1 cellular context compared by ENCODE assay signal in the genomic region with DNA sequence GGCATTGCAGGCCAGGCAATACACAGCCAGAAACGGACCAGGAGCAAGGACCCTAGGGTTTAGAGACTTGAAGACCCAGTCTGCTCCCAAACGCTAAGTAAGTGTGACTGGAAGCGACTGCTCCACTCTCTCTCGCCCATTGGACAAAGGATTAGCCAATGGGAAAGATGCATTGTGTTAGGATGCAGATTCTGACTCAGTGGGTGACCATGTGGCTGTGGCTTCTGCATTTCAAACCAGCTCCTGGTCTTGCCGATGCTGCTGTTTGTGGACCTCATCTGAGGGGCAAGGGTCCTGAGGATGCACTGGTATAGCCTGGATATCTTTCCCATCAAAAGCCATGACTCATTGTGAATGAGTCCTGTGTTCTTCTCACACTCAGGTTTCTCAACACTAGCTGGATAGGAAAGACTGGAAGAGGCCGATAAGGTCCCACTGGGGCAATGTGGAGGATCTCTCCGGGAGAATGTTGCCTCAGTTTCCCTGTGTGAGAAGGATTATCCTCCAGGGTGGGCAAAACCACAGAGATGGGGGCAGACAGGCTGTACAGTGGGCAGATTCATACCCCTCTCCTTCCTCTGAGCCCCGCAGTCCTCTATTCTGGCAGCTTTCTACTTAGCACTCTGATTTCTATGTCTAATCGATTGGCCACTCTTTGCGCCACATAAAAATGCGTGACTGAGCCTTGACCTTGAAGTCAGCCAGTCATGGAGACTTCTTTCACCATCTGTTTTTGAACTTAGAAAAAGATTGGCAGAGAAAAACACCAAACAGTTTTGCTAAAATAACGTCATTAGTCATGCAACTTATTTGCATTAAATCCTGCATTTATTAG.
TF ChIP-seq lines count a peak whose summit lies in the region.

No MANE protein-coding gene starts in this region.

TF ChIP-seq in HCT116, 20 proteins besides CTCF, POLR2A, EP300 and RAD21 (continued from another document):
- TF ChIP-seq, protein P1, sequence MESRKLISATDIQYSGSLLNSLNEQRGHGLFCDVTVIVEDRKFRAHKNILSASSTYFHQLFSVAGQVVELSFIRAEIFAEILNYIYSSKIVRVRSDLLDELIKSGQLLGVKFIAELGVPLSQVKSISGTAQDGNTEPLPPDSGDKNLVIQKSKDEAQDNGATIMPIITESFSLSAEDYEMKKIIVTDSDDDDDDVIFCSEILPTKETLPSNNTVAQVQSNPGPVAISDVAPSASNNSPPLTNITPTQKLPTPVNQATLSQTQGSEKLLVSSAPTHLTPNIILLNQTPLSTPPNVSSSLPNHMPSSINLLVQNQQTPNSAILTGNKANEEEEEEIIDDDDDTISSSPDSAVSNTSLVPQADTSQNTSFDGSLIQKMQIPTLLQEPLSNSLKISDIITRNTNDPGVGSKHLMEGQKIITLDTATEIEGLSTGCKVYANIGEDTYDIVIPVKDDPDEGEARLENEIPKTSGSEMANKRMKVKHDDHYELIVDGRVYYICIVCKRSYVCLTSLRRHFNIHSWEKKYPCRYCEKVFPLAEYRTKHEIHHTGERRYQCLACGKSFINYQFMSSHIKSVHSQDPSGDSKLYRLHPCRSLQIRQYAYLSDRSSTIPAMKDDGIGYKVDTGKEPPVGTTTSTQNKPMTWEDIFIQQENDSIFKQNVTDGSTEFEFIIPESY (IDR thresholded peaks at IDR 0.05; ENCODE audit: extremely low read depth, insufficient replicate concordance, low read length), result no peak
- TF ChIP-seq, protein P2, sequence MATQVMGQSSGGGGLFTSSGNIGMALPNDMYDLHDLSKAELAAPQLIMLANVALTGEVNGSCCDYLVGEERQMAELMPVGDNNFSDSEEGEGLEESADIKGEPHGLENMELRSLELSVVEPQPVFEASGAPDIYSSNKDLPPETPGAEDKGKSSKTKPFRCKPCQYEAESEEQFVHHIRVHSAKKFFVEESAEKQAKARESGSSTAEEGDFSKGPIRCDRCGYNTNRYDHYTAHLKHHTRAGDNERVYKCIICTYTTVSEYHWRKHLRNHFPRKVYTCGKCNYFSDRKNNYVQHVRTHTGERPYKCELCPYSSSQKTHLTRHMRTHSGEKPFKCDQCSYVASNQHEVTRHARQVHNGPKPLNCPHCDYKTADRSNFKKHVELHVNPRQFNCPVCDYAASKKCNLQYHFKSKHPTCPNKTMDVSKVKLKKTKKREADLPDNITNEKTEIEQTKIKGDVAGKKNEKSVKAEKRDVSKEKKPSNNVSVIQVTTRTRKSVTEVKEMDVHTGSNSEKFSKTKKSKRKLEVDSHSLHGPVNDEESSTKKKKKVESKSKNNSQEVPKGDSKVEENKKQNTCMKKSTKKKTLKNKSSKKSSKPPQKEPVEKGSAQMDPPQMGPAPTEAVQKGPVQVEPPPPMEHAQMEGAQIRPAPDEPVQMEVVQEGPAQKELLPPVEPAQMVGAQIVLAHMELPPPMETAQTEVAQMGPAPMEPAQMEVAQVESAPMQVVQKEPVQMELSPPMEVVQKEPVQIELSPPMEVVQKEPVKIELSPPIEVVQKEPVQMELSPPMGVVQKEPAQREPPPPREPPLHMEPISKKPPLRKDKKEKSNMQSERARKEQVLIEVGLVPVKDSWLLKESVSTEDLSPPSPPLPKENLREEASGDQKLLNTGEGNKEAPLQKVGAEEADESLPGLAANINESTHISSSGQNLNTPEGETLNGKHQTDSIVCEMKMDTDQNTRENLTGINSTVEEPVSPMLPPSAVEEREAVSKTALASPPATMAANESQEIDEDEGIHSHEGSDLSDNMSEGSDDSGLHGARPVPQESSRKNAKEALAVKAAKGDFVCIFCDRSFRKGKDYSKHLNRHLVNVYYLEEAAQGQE (IDR thresholded peaks at IDR 0.05; ENCODE audit: low read depth), result no peak
- TF ChIP-seq EZH2phosphoT487 (IDR thresholded peaks at IDR 0.05; ENCODE audit: borderline replicate concordance), result no peak
- no peak for TF ChIP-seq ZFX (IDR thresholded peaks at IDR 0.05)
- TF ChIP-seq, protein P3, sequence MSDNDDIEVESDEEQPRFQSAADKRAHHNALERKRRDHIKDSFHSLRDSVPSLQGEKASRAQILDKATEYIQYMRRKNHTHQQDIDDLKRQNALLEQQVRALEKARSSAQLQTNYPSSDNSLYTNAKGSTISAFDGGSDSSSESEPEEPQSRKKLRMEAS (IDR thresholded peaks at IDR 0.05), result no peak
- TF ChIP-seq ELF1 (IDR thresholded peaks at IDR 0.05; ENCODE audit: borderline replicate concordance, low read depth), result no peak
